ENCODE assay signal across 36 cellular contexts in genomic region chr2:105307550-105307949, GRCh38.
"Had no signal": no experiment of that assay in that cellular context is flagged by ENCODE, and none has a peak within 500 bp of the region (broad histone marks: within the 10 kb centered on the region; RNA-seq: fewer than 3 reads in every experiment).

No MANE protein-coding gene starts in this region.

- H3K27ac Mint-ChIP-seq: activated B cell treated with CpG ODN at 0.5 μM for 24 hours; activated naive CD4-positive, alpha-beta T cell treated with anti-CD3 and anti-CD28 coated beads, Interleukin-2, amount 10 ng/mL, durations not matched to agents 7 days and 5 days; activated naive CD8-positive, alpha-beta T cell treated with anti-CD3 and anti-CD28 coated beads, Interleukin-2, amount 10 ng/mL, durations not matched to agents 7 days and 5 days; activated T-cell treated with anti-CD3 and anti-CD28 coated beads, Interleukin-2, amount 50 U/mL, for 24 hours; activated T-cell treated with anti-CD3 and anti-CD28 coated beads, Interleukin-2, amount 50 U/mL, for 72 hours; brain; T-helper 2 cell treated with Interferon-gamma antibody and Interleukin-4, amounts not matched to agents 5 μg/mL and 100 μg/mL, for 36 hours had no signal

- H3K27ac ChIP-seq: ascending aorta, breast epithelium, cardiac muscle cell, colonic mucosa, epithelial cell of prostate, esophagus squamous epithelium, gastrocnemius medialis, WERI-Rb-1 had no signal

- H3K9me3 ChIP-seq: ascending aorta, breast epithelium, colonic mucosa, esophagus squamous epithelium, gastrocnemius medialis had no signal

- H3K4me1 ChIP-seq: ascending aorta, breast epithelium, colonic mucosa, esophagus squamous epithelium had no signal

- H3K9me3 Mint-ChIP-seq: activated B cell treated with CpG ODN at 0.5 μM for 24 hours; activated CD8-positive, alpha-beta T cell treated with anti-CD3 and anti-CD28 coated beads for 36 hours; activated naive CD4-positive, alpha-beta T cell treated with anti-CD3 and anti-CD28 coated beads, Interleukin-2, amount 10 ng/mL, durations not matched to agents 7 days and 5 days; activated naive CD4-positive, alpha-beta T cell treated with anti-CD3 and anti-CD28 coated beads, Interleukin-2, amount 50 U/mL, for 72 hours; activated naive CD8-positive, alpha-beta T cell treated with anti-CD3 and anti-CD28 coated beads, Interleukin-2, amount 10 ng/mL, durations not matched to agents 7 days and 5 days; activated T-cell treated with anti-CD3 and anti-CD28 coated beads, Interleukin-2, amount 50 U/mL, for 24 hours; activated T-cell treated with anti-CD3 and anti-CD28 coated beads, Interleukin-2, amount 50 U/mL, for 72 hours; brain; T-helper 2 cell treated with Interferon-gamma antibody and Interleukin-4, amounts not matched to agents 5 μg/mL and 100 μg/mL, for 36 hours had no signal

- H3K4me3 Mint-ChIP-seq: activated B cell treated with CpG ODN at 0.5 μM for 24 hours; activated CD8-positive, alpha-beta T cell treated with anti-CD3 and anti-CD28 coated beads for 36 hours; activated naive CD4-positive, alpha-beta T cell treated with anti-CD3 and anti-CD28 coated beads, Interleukin-2, amount 10 ng/mL, durations not matched to agents 7 days and 5 days; activated naive CD8-positive, alpha-beta T cell treated with anti-CD3 and anti-CD28 coated beads, Interleukin-2, amount 10 ng/mL, durations not matched to agents 7 days and 5 days; activated T-cell treated with anti-CD3 and anti-CD28 coated beads, Interleukin-2, amount 50 U/mL, for 24 hours; activated T-cell treated with anti-CD3 and anti-CD28 coated beads, Interleukin-2, amount 50 U/mL, for 72 hours; brain; T-helper 17 cell; T-helper 2 cell treated with Interferon-gamma antibody and Interleukin-4, amounts not matched to agents 5 μg/mL and 100 μg/mL, for 36 hours had no signal

- H3K36me3 ChIP-seq: breast epithelium, cardiac muscle cell, colonic mucosa had no signal

- DNase-seq: activated B cell treated with CpG ODN at 0.5 μM for 24 hours; activated CD4-positive, alpha-beta T cell treated with anti-CD3 and anti-CD28 coated beads for 48 hours; activated CD4-positive, alpha-beta T cell treated with anti-CD3 and anti-CD28 coated beads, Interleukin-2, amount 50 U/mL, for 1 hour; activated CD4-positive, alpha-beta T cell treated with anti-CD3 and anti-CD28 coated beads, Interleukin-2, amount 50 U/mL, for 48 hours; activated CD8-positive, alpha-beta memory T cell treated with anti-CD3 and anti-CD28 coated beads for 24 hours; activated CD8-positive, alpha-beta memory T cell treated with anti-CD3 and anti-CD28 coated beads, Interleukin-2, amount 50 U/mL, for 4 hours; activated CD8-positive, alpha-beta T cell treated with anti-CD3 and anti-CD28 coated beads for 36 hours; activated gamma-delta T cell; activated naive CD4-positive, alpha-beta T cell; activated naive CD4-positive, alpha-beta T cell treated with anti-CD3 and anti-CD28 coated beads, Interleukin-2, amount 10 ng/mL, durations not matched to agents 7 days and 5 days; activated naive CD8-positive, alpha-beta T cell treated with anti-CD3 and anti-CD28 coated beads, Interleukin-2, amount 10 ng/mL, durations not matched to agents 7 days and 5 days; activated T-cell treated with anti-CD3 and anti-CD28 coated beads for 4 hours; activated T-cell treated with anti-CD3 and anti-CD28 coated beads, Interleukin-2, amount 50 U/mL, for 24 hours; activated T-cell treated with anti-CD3 and anti-CD28 coated beads, Interleukin-2, amount 50 U/mL, for 72 hours; central memory CD4-positive, alpha-beta T cell; cerebellar nuclear complex; colonic mucosa; effector CD8-positive, alpha-beta T cell; esophagus squamous epithelium; foreskin fibroblast; gastrocnemius medialis; glutamatergic neuron; T-helper 1 cell; T-helper 17 cell; T1000; WERI-Rb-1 had no signal

- H3K27me3 ChIP-seq: ascending aorta, breast epithelium, cardiac muscle cell, colonic mucosa, esophagus squamous epithelium, gastrocnemius medialis had no signal

- H3K4me3 ChIP-seq: ascending aorta, breast epithelium, cardiac muscle cell, colonic mucosa, esophagus squamous epithelium, gastrocnemius medialis had no signal

- FAIRE-seq: endometrium, endothelial cell of umbilical vein had no signal

- H3K27me3 Mint-ChIP-seq: activated B cell treated with CpG ODN at 0.5 μM for 24 hours; activated CD8-positive, alpha-beta T cell treated with anti-CD3 and anti-CD28 coated beads for 36 hours; activated naive CD4-positive, alpha-beta T cell treated with anti-CD3 and anti-CD28 coated beads, Interleukin-2, amount 10 ng/mL, durations not matched to agents 7 days and 5 days; activated naive CD8-positive, alpha-beta T cell treated with anti-CD3 and anti-CD28 coated beads, Interleukin-2, amount 10 ng/mL, durations not matched to agents 7 days and 5 days; activated T-cell treated with anti-CD3 and anti-CD28 coated beads, Interleukin-2, amount 50 U/mL, for 24 hours; brain; T-helper 17 cell had no signal

- ATAC-seq: activated CD4-positive, CD25-positive, alpha-beta regulatory T cell treated with anti-CD3 and anti-CD28 coated beads, Interleukin-2, amount 50 U/mL, for 24 hours; activated CD8-positive, alpha-beta T cell treated with anti-CD3 and anti-CD28 coated beads for 36 hours; activated naive CD4-positive, alpha-beta T cell treated with anti-CD3 and anti-CD28 coated beads, Interleukin-2, amount 50 U/mL, for 72 hours; activated T-cell treated with anti-CD3 and anti-CD28 coated beads, Interleukin-2, amount 50 U/mL, for 72 hours; gastrocnemius medialis; T-helper 17 cell had no signal
